Comparison of ENCODE assay signal across 9 cellular contexts in genomic region chr3:190183121-190183520, GRCh38.
A peak's percentile ranks its signal among the peaks of the same experiment; 100 is the strongest.
DNase-seq lines count a peak whose midpoint lies in the region; ATAC-seq and TF ChIP-seq lines count a peak whose summit lies in the region.
"Had no signal": no experiment of that assay in that cellular context is flagged by ENCODE, and none has a peak within 500 bp of the region (broad histone marks: within the 10 kb centered on the region; RNA-seq: fewer than 3 reads in every experiment).

No MANE protein-coding gene starts in this region.

- H3K36me3 ChIP-seq in esophagus muscularis mucosa (no peaks in the 10 kb centered on the region), upper lobe of right lung (no peaks in the 10 kb centered on the region)

- no peaks in the 10 kb centered on the region for H3K4me1 ChIP-seq in esophagus muscularis mucosa
- H3K4me1 ChIP-seq in upper lobe of right lung: no peaks in the 10 kb centered on the region
- H3K4me1 ChIP-seq: testis had no signal

- no peak for TF ChIP-seq POLR2A in esophagus muscularis mucosa (IDR thresholded peaks at IDR 0.05; ENCODE audit: low read depth)

- peak; percentile 13 for DNase-seq in NCI-H187 treated with DMSO at 0.1 percent for 48 hours (lab: John Stamatoyannopoulos, UW)
- no peak for DNase-seq in NCI-H187 (lab: John Stamatoyannopoulos, UW)
- DNase-seq in NCI-H748 (lab: John Stamatoyannopoulos, UW; ENCODE audit: unreplicated experiment): peak; percentile 75
- DNase-seq in esophagus muscularis mucosa (ENCODE audit: extremely low spot score): peak; percentile 77
- DNase-seq in retinal pigment epithelial cell (ENCODE audit: low read depth): peak; percentile 51
- DNase-seq in stimulated activated CD4-positive, alpha-beta T cell treated with anti-CD3 and anti-CD28 coated beads, Interleukin-4, amount 100 ng/mL, for 4 hours: no peak
- DNase-seq in activated effector memory CD4-positive, alpha-beta T cell treated with anti-CD3 and anti-CD28 coated beads, Interleukin-2, amount 50 U/mL, for 16 hours: no peak
- no peak for DNase-seq in upper lobe of right lung
- DNase-seq: testis had no signal

- H3K4me3 ChIP-seq in esophagus muscularis mucosa: no peak overlapping the region
- H3K4me3 ChIP-seq in retinal pigment epithelial cell (ENCODE audit: low read length): no peak overlapping the region
- no peak overlapping the region for H3K4me3 ChIP-seq in upper lobe of right lung
- H3K4me3 ChIP-seq: testis had no signal

- intact Hi-C loops in esophagus muscularis mucosa (cut with DNase I): no loop called here
- intact Hi-C loops in upper lobe of right lung (cut with DNase I): no loop called here

- WGBS in esophagus muscularis mucosa: 84% methylated on average over 4 of the region's 4 CpGs

- H3K9me3 ChIP-seq in esophagus muscularis mucosa: no peaks in the 10 kb centered on the region
- H3K9me3 ChIP-seq in upper lobe of right lung: no peaks in the 10 kb centered on the region
- H3K9me3 ChIP-seq: testis had no signal

- TF ChIP-seq CTCF in esophagus muscularis mucosa (IDR thresholded peaks at IDR 0.05) (no peak), retinal pigment epithelial cell (conservative IDR thresholded peaks at IDR 0.05; ENCODE audit: low read depth, low read length) (no peak), upper lobe of right lung (IDR thresholded peaks at IDR 0.05) (no peak)

- no peak for ATAC-seq in upper lobe of right lung

- no peak for TF ChIP-seq EP300 in esophagus muscularis mucosa (IDR thresholded peaks at IDR 0.05)

- H3K27me3 ChIP-seq in esophagus muscularis mucosa: no peaks in the 10 kb centered on the region
- no peaks in the 10 kb centered on the region for H3K27me3 ChIP-seq in upper lobe of right lung
- H3K27me3 ChIP-seq: testis had no signal

- H3K27ac ChIP-seq in esophagus muscularis mucosa (replicated peaks in 1 of 4): no peak overlapping the region
- H3K27ac ChIP-seq in upper lobe of right lung: no peak overlapping the region
- H3K27ac ChIP-seq: testis had no signal

Comparison
In these comparisons a context has a peak if more than half of its experiments do, and no peak if none do; other contexts are left out.
1. DNase-seq: peak in NCI-H187 treated with DMSO at 0.1 percent for 48 hours (single experiment), NCI-H748 (single experiment), esophagus muscularis mucosa (single experiment) and retinal pigment epithelial cell (single experiment); none in NCI-H187 (0 of 2), stimulated activated CD4-positive, alpha-beta T cell treated with anti-CD3 and anti-CD28 coated beads, Interleukin-4, amount 100 ng/mL, for 4 hours (0 of 2), activated effector memory CD4-positive, alpha-beta T cell treated with anti-CD3 and anti-CD28 coated beads, Interleukin-2, amount 50 U/mL, for 16 hours (single experiment) and upper lobe of right lung (single experiment).